Comparison of ENCODE assay signal across 8 cellular contexts in genomic region chr5:54310433-54311177, GRCh38. TPM values are rescaled to one million over a fixed set of nuclear protein-coding genes. Genes with fewer than 3 reads are reported as not detected.
DNase-seq lines count a peak whose midpoint lies in the region; ATAC-seq, FAIRE-seq and TF ChIP-seq lines count a peak whose summit lies in the region.

Gene ARL15, minus strand, starts transcription at chr5:54310573.

- intact Hi-C loops in Right ventricle myocardium superior (cut with DNase I) (loop anchor here (5.0 to 10.0 kb wide), 2 partner anchors 58 to 104 kb away; no protein-coding TSS in a partner anchor), pancreas (cut with DNase I) (no loop called here), tibial artery (cut with DNase I; ENCODE audit: low total_unique reads) (loop anchor here (10.0 kb wide), 1 partner anchor 104 kb away; no protein-coding TSS in a partner anchor)

- peak; percentile 97 for TF ChIP-seq POLR2A in GM10847 (IDR thresholded peaks at IDR 0.05; ENCODE audit: extremely low read depth, insufficient read length)

- TF ChIP-seq CTCF in SU-DHL-6 (IDR thresholded peaks at IDR 0.05; ENCODE audit: insufficient read depth, low read length, poor library complexity, severe bottlenecking), result no peak
- TF ChIP-seq CTCF in pancreas (IDR thresholded peaks at IDR 0.05), result no peak
- TF ChIP-seq CTCF in tibial artery (IDR thresholded peaks at IDR 0.05), result peak in 1 of 2 experiments; percentile 21

- H3K36me3 ChIP-seq in SU-DHL-6 (ENCODE audit: low read length) (no peaks in the 10 kb centered on the region), pancreas (no peaks in the 10 kb centered on the region), tibial artery (no peaks in the 10 kb centered on the region)

- H3K4me3 ChIP-seq in SU-DHL-6 (ENCODE audit: insufficient read depth, low read length, poor library complexity, severe bottlenecking) (peak within 1 kb of the TSS; percentile 88), pancreas (peak within 1 kb of the TSS; percentile 73 to 91 (median 79)), tibial artery (peak within 1 kb of the TSS; percentile 86 to 97)

- no peaks in the 10 kb centered on the region for H3K9me2 ChIP-seq in SU-DHL-6 (replicated peaks; ENCODE audit: insufficient read depth, low read length)

- no peaks in the 10 kb centered on the region for H3F3A ChIP-seq in SU-DHL-6 (ENCODE audit: insufficient read depth)

- peak within 1 kb of the TSS; percentile 96 for H2AFZ ChIP-seq in SU-DHL-6 (ENCODE audit: low read depth, low read length, severe bottlenecking)

- peak within 1 kb of the TSS; percentile 23; the same call in 1 of the 2 replicates for H3K27ac ChIP-seq in SU-DHL-6 (ENCODE audit: low read depth, low read length)
- H3K27ac ChIP-seq in pancreas, result peak within 1 kb of the TSS; percentile 72 to 92 (median 83)
- peak within 1 kb of the TSS; percentile 81 to 85 for H3K27ac ChIP-seq in tibial artery

- H3K27me3 ChIP-seq in SU-DHL-6 (ENCODE audit: low read length) (no peaks in the 10 kb centered on the region), pancreas (no peaks in the 10 kb centered on the region), tibial artery (no peaks in the 10 kb centered on the region)

- WGBS in pancreas, 2 donors, result 0 to 1% methylated on average over 46 to 51 of the region's 51 CpGs

- H3K9me3 ChIP-seq in SU-DHL-6 (ENCODE audit: insufficient read depth, low read length) (no peaks in the 10 kb centered on the region), pancreas (no peaks in the 10 kb centered on the region), tibial artery (no peaks in the 10 kb centered on the region)

- H3K4me2 ChIP-seq in SU-DHL-6 (ENCODE audit: low read depth, low read length, poor library complexity, severe bottlenecking), result peak within 1 kb of the TSS; percentile 75

- peak; percentile 73 for DNase-seq in NCI-H128 (lab: John Stamatoyannopoulos, UW; ENCODE audit: unreplicated experiment)
- peak; percentile 94 for DNase-seq in activated naive CD8-positive, alpha-beta T cell treated with anti-CD3 and anti-CD28 coated beads, Interleukin-2, amount 50 U/mL, for 16 hours (ENCODE audit: low read depth, low spot score)
- DNase-seq in Right ventricle myocardium superior, result peak; percentile 99
- peak; percentile 97 to 99 (median 98) for DNase-seq in pancreas
- peak; percentile 98 to 99 for DNase-seq in tibial artery

- 0 out of 2 replicates have a peak, but pooled peaks cover 4% of the 10 kb centered on the region for H4K20me1 ChIP-seq in SU-DHL-6 (ENCODE audit: low read depth, low read length)

- FAIRE-seq in pancreas (lab: Jason Lieb, UNC), result peak; percentile 74

- H3K9ac ChIP-seq in SU-DHL-6 (ENCODE audit: low read length), result peak within 1 kb of the TSS; percentile 88

- H3K4me1 ChIP-seq in pancreas (peaks cover 7 to 18% (median 12%) of the 10 kb centered on the region in 3 donors), tibial artery (peaks cover 0 to 18% (median 11%) of the 10 kb centered on the region in 4 donors)

- H3K79me2 ChIP-seq in SU-DHL-6 (ENCODE audit: insufficient read depth, low read length), result no peaks in the 10 kb centered on the region

- peak; percentile 98 for ATAC-seq in HG02678 (IDR thresholded peaks at IDR 0.05; ENCODE audit: unreplicated experiment)
- peak; percentile 97 for ATAC-seq in Right ventricle myocardium superior (ENCODE audit: poor library complexity)
- peak; percentile 93 to 97 (median 96) for ATAC-seq in pancreas

RNA-seq across cellular contexts. Expression of gene ARL15, which starts in this region (rescaled TPM):
- total RNA-seq in Right ventricle myocardium superior (20.3 TPM), pancreas (10 to 100 TPM in 2 of 6 donors, 1 to 10 TPM in 4; 4.8 to 14.0 (median 6.7) TPM)
- 10 to 100 TPM in 1 of 2 donors, 1 to 10 TPM in 1; 3.9 to 11.4 TPM for polyA plus RNA-seq in pancreas

Comparison
In these comparisons a context has a peak if more than half of its experiments do, and no peak if none do; other contexts are left out.
1. Peak in every context shown above with its lines: DNase-seq, ATAC-seq, H3K4me3 ChIP-seq and H3K27ac ChIP-seq.
2. H3K27ac ChIP-seq: peak in every context shown above with its lines; median percentile 83 in pancreas; 83 in tibial artery; 23 in SU-DHL-6.
3. intact Hi-C loops: an anchor here in Right ventricle myocardium superior (5.0 to 10.0 kb wide) and tibial artery (10.0 kb wide); none called in pancreas.